ENCODE assay signal across 1 cellular context in genomic region chr1:24101796-24102580, GRCh38.
TF ChIP-seq lines count a peak whose summit lies in the region.

No MANE protein-coding gene starts in this region.

TF ChIP-seq in H1, 55 proteins besides CTCF, POLR2A, EP300 and RAD21:
- TF ChIP-seq CBX5 (IDR thresholded peaks at IDR 0.05; ENCODE audit: low read depth, low read length), result no peak
- no peak for TF ChIP-seq SIN3A (conservative IDR thresholded peaks at IDR 0.05 in 1 of 2, IDR thresholded peaks at IDR 0.05 in 1 of 2; ENCODE audit: low read depth in 1 of 2, low read length in 2 of 2)
TF ChIP-seq in H1: peak in this region for 0.
